13 cellular contexts compared by ENCODE assay signal in genomic region chr5:761854-762685, GRCh38. TPM values are rescaled to one million over a fixed set of nuclear protein-coding genes. Genes with fewer than 3 reads are reported as not detected.
DNase-seq lines count a peak whose midpoint lies in the region; ATAC-seq and TF ChIP-seq lines count a peak whose summit lies in the region.
"Had no signal": no experiment of that assay in that cellular context is flagged by ENCODE, and none has a peak within 500 bp of the region (broad histone marks: within the 10 kb centered on the region; RNA-seq: fewer than 3 reads in every experiment).

No MANE protein-coding gene starts in this region.

- H3K9me3 ChIP-seq in OCI-LY7 (ENCODE audit: low read length), result no peaks in the 10 kb centered on the region
- H3K9me3 ChIP-seq in naive thymus-derived CD4-positive, alpha-beta T cell (ENCODE audit: control insufficient read depth in 2 of 3, low read length in 3 of 3), result no peaks in the 10 kb centered on the region
- H3K9me3 ChIP-seq: adrenal gland had no signal

- CTCF ChIA-PET in OCI-LY7 (lab: Charles Lee; ENCODE audit: unreplicated experiment), result no interaction called here
- CTCF ChIA-PET in naive thymus-derived CD4-positive, alpha-beta T cell (lab: Charles Lee), result no interaction called here

- no peak overlapping the region for H3K4me2 ChIP-seq in OCI-LY7 (ENCODE audit: low read length)

- H3K4me3 Mint-ChIP-seq in type B pancreatic cell, result no peak overlapping the region
- no peak overlapping the region for H3K4me3 Mint-ChIP-seq in naive thymus-derived CD4-positive, alpha-beta T cell

- POLR2A ChIA-PET in OCI-LY7 (lab: Charles Lee), result no interaction called here
- POLR2A ChIA-PET in naive thymus-derived CD4-positive, alpha-beta T cell (lab: Charles Lee), result no interaction called here

- peaks cover 6% of the 10 kb centered on the region for H3K27me3 Mint-ChIP-seq in type B pancreatic cell
- H3K27me3 Mint-ChIP-seq in naive thymus-derived CD4-positive, alpha-beta T cell, result no peaks in the 10 kb centered on the region

- H3K79me2 ChIP-seq in OCI-LY7 (ENCODE audit: insufficient read depth, low read depth, low read length), result no peaks in the 10 kb centered on the region
- H3K79me2 ChIP-seq: parathyroid adenoma had no signal

- H3K4me3 ChIP-seq in OCI-LY7 (ENCODE audit: low read depth, low read length, poor library complexity, severe bottlenecking), result no peak overlapping the region
- H3K4me3 ChIP-seq in naive thymus-derived CD4-positive, alpha-beta T cell (ENCODE audit: low read length), result no peak overlapping the region
- H3K4me3 ChIP-seq: adrenal gland, GM12878 had no signal

- peaks cover 19% of the 10 kb centered on the region for H3K4me1 Mint-ChIP-seq in type B pancreatic cell (ENCODE audit: unreplicated experiment)
- H3K4me1 Mint-ChIP-seq in naive thymus-derived CD4-positive, alpha-beta T cell, result peaks cover 4 to 18% (median 8%) of the 10 kb centered on the region in 7 donors

- DNase-seq in activated effector memory CD4-positive, alpha-beta T cell treated with anti-CD3 and anti-CD28 coated beads, Interleukin-2, amount 50 U/mL, for 16 hours, result peak; percentile 71
- no peak for DNase-seq in activated effector memory CD4-positive, alpha-beta T cell treated with Interleukin-2 at 50 U/mL for 16 hours
- DNase-seq in iPS-NIHi11 (ENCODE audit: low spot score) (peak; percentile 22), type B pancreatic cell (ENCODE audit: extremely low spot score, unreplicated experiment) (peak; percentile 70), UCSD-AML1 (lab: John Stamatoyannopoulos, UW; ENCODE audit: unreplicated experiment) (no peak), OCI-LY7 (ENCODE audit: low spot score) (no peak)
- no peak for DNase-seq in naive thymus-derived CD4-positive, alpha-beta T cell
- DNase-seq: kidney glomerular epithelial cell had no signal

- no peaks in the 10 kb centered on the region for H3K36me3 ChIP-seq in OCI-LY7 (ENCODE audit: insufficient read depth, low read length)
- no peaks in the 10 kb centered on the region for H3K36me3 ChIP-seq in naive thymus-derived CD4-positive, alpha-beta T cell (ENCODE audit: control insufficient read depth in 2 of 3, insufficient read depth in 3 of 3, low read length in 3 of 3)

- ATAC-seq in SK-N-SH treated with all-trans-retinoic acid at 6 μM for 48 hours, result peak; percentile 19; the same call in 1 of the 3 replicates
- ATAC-seq in naive thymus-derived CD4-positive, alpha-beta T cell, result no peak
- ATAC-seq: GM12878 had no signal

- no peaks in the 10 kb centered on the region for H3K36me3 Mint-ChIP-seq in type B pancreatic cell
- H3K36me3 Mint-ChIP-seq in naive thymus-derived CD4-positive, alpha-beta T cell, result peaks cover 0 to 4% (median 0%) of the 10 kb centered on the region in 5 donors

- no peaks in the 10 kb centered on the region for H3K4me1 ChIP-seq in OCI-LY7 (ENCODE audit: insufficient read depth, low read length, poor library complexity, severe bottlenecking)
- H3K4me1 ChIP-seq in naive thymus-derived CD4-positive, alpha-beta T cell (ENCODE audit: control insufficient read depth in 2 of 2, insufficient read depth in 2 of 2, low read length in 2 of 2), result peaks cover 0 to 6% of the 10 kb centered on the region in 2 donors
- H3K4me1 ChIP-seq: parathyroid adenoma had no signal

- intact Hi-C loops in OCI-LY7 (cut with micrococcal nuclease; ENCODE audit: unreplicated experiment), result no loop called here
- intact Hi-C loops in naive thymus-derived CD4-positive, alpha-beta T cell (cut with micrococcal nuclease), result no loop called here

- H3K9me2 ChIP-seq in OCI-LY7 (ENCODE audit: insufficient read depth, low read length), result no peaks in the 10 kb centered on the region

- TF ChIP-seq CTCF in type B pancreatic cell (conservative IDR thresholded peaks at IDR 0.05), result no peak
- no peak for TF ChIP-seq CTCF in OCI-LY7 (conservative IDR thresholded peaks at IDR 0.05; ENCODE audit: low read length)

- H4K20me1 ChIP-seq in OCI-LY7 (ENCODE audit: insufficient read depth, low read length), result no peaks in the 10 kb centered on the region

- H3K27ac Mint-ChIP-seq in type B pancreatic cell, result no peak overlapping the region
- H3K27ac Mint-ChIP-seq in naive thymus-derived CD4-positive, alpha-beta T cell, result peak overlapping the region in 1 of 9 donors; percentile 59

- no TSS peak for BruUV-seq in OCI-LY7 (replicated peaks; lab: Mats Ljungman, UMichigan)

- H3K27me3 ChIP-seq in naive thymus-derived CD4-positive, alpha-beta T cell (ENCODE audit: control insufficient read depth in 2 of 2, insufficient read depth in 2 of 2, low read length in 2 of 2), result no peaks in the 10 kb centered on the region
- H3K27me3 ChIP-seq: adrenal gland had no signal

- H3K9me3 Mint-ChIP-seq in type B pancreatic cell, result no peaks in the 10 kb centered on the region
- H3K9me3 Mint-ChIP-seq in naive thymus-derived CD4-positive, alpha-beta T cell, result no peaks in the 10 kb centered on the region

- no peak overlapping the region for H3K27ac ChIP-seq in OCI-LY7 (ENCODE audit: low read depth, low read length, poor library complexity, severe bottlenecking)
- no peak overlapping the region for H3K27ac ChIP-seq in naive thymus-derived CD4-positive, alpha-beta T cell (ENCODE audit: low read depth, low read length)
- H3K27ac ChIP-seq: adrenal gland, C4-2B, parathyroid adenoma had no signal

- H2AFZ ChIP-seq in OCI-LY7 (ENCODE audit: low read length), result no peak overlapping the region
- H2AFZ ChIP-seq: parathyroid adenoma had no signal

TF ChIP-seq in SK-N-SH treated with all-trans-retinoic acid at 6 μM for 48 hours, 23 proteins besides CTCF, POLR2A, EP300 and RAD21:
- TF ChIP-seq ZFP3 (CRISPR knock-in tag; IDR thresholded peaks at IDR 0.05) (no peak), ZNF565 (CRISPR knock-in tag; conservative IDR thresholded peaks at IDR 0.05; ENCODE audit: low read depth) (no peak), ZNF8 (CRISPR knock-in tag; IDR thresholded peaks at IDR 0.05) (no peak; the same call in 1 of the 2 replicates), ZFP30 (CRISPR knock-in tag; IDR thresholded peaks at IDR 0.05) (no peak), RARB (CRISPR knock-in tag; IDR thresholded peaks at IDR 0.05) (no peak), GLIS3 (CRISPR knock-in tag; IDR thresholded peaks at IDR 0.05) (no peak)
- TF ChIP-seq, protein P1, sequence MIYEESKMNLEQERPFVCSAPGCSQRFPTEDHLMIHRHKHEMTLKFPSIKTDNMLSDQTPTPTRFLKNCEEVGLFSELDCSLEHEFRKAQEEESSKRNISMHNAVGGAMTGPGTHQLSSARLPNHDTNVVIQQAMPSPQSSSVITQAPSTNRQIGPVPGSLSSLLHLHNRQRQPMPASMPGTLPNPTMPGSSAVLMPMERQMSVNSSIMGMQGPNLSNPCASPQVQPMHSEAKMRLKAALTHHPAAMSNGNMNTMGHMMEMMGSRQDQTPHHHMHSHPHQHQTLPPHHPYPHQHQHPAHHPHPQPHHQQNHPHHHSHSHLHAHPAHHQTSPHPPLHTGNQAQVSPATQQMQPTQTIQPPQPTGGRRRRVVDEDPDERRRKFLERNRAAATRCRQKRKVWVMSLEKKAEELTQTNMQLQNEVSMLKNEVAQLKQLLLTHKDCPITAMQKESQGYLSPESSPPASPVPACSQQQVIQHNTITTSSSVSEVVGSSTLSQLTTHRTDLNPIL (CRISPR knock-in tag; IDR thresholded peaks at IDR 0.05; ENCODE audit: low read depth), result no peak
TF ChIP-seq in SK-N-SH treated with all-trans-retinoic acid at 6 μM for 48 hours: peak in this region for 0.

RNA-seq across cellular contexts. Expression of gene ZDHHC11B, which starts 22.5 kb away (rescaled TPM):
- 2.2 and 4.0 TPM in 2 replicates for total RNA-seq in type B pancreatic cell (ENCODE audit: low replicate concordance)
- not detected in 2 replicates for total RNA-seq in OCI-LY7 (2014; rRNA removed; shearing (Covaris generic))
- total RNA-seq in OCI-LY7 (2022), result 0.26 and 0.29 TPM in 2 replicates
- total RNA-seq in naive thymus-derived CD4-positive, alpha-beta T cell, result 1 to 10 TPM in 3 of 5 experiments, under 1 TPM in 1, not detected in 1; 0.81 to 5.5 (median 1.4) TPM
- polyA plus RNA-seq in naive thymus-derived CD4-positive, alpha-beta T cell, result under 1 TPM in 1 of 2 donors, not detected in 1; 0.13 TPM
- total RNA-seq: GM12878 had no signal

Comparison
In these comparisons a context has a peak if more than half of its experiments do, and no peak if none do; other contexts are left out.
1. DNase-seq: peak in activated effector memory CD4-positive, alpha-beta T cell treated with anti-CD3 and anti-CD28 coated beads, Interleukin-2, amount 50 U/mL, for 16 hours (single experiment), iPS-NIHi11 (single experiment) and type B pancreatic cell (single experiment); none in activated effector memory CD4-positive, alpha-beta T cell treated with Interleukin-2 at 50 U/mL for 16 hours (single experiment), UCSD-AML1 (single experiment), OCI-LY7 (single experiment) and naive thymus-derived CD4-positive, alpha-beta T cell (0 of 9).